Comparison of ENCODE assay signal across 10 cellular contexts in genomic region chr15:90592144-90592887, GRCh38.
DNase-seq lines count a peak whose midpoint lies in the region; ATAC-seq and TF ChIP-seq lines count a peak whose summit lies in the region.
"Had no signal": no experiment of that assay in that cellular context is flagged by ENCODE, and none has a peak within 500 bp of the region (broad histone marks: within the 10 kb centered on the region; RNA-seq: fewer than 3 reads in every experiment).

No MANE protein-coding gene starts in this region.

- ATAC-seq in HG02759 (IDR thresholded peaks at IDR 0.05; ENCODE audit: unreplicated experiment) = no peak
- ATAC-seq in mucosa of descending colon = no peak

- no peaks in the 10 kb centered on the region for H3K9me3 ChIP-seq in SK-N-MC (ENCODE audit: low read depth, low read length)
- no peaks in the 10 kb centered on the region for H3K9me3 ChIP-seq in fibroblast of lung (ENCODE audit: control insufficient read depth, insufficient read depth, low read depth, low read length)
- H3K9me3 ChIP-seq in mucosa of descending colon = no peaks in the 10 kb centered on the region

- H3K4me3 Mint-ChIP-seq in activated naive CD4-positive, alpha-beta T cell treated with anti-CD3 and anti-CD28 coated beads, Interleukin-2, amount 50 U/mL, for 24 hours = no peak overlapping the region
- no peak overlapping the region for H3K4me3 Mint-ChIP-seq in type B pancreatic cell
- H3K4me3 Mint-ChIP-seq: neural progenitor cell had no signal

- H3K27ac Mint-ChIP-seq in activated naive CD4-positive, alpha-beta T cell treated with anti-CD3 and anti-CD28 coated beads, Interleukin-2, amount 50 U/mL, for 24 hours = peak overlapping the region; percentile 91
- peak overlapping the region; percentile 77 for H3K27ac Mint-ChIP-seq in type B pancreatic cell
- H3K27ac Mint-ChIP-seq: neural progenitor cell had no signal

- H3K4me1 Mint-ChIP-seq in activated naive CD4-positive, alpha-beta T cell treated with anti-CD3 and anti-CD28 coated beads, Interleukin-2, amount 50 U/mL, for 24 hours = peaks cover 76% of the 10 kb centered on the region
- H3K4me1 Mint-ChIP-seq in type B pancreatic cell (ENCODE audit: unreplicated experiment) = peaks cover 16% of the 10 kb centered on the region

- TF ChIP-seq CTCF in fibroblast of lung (conservative IDR thresholded peaks at IDR 0.05 in 1 of 2, IDR thresholded peaks at IDR 0.05 in 1 of 2; ENCODE audit: low read depth in 1 of 2, low read length in 2 of 2) (no peak), type B pancreatic cell (conservative IDR thresholded peaks at IDR 0.05) (no peak), mucosa of descending colon (IDR thresholded peaks at IDR 0.05) (no peak)

- H3K4me1 ChIP-seq in fibroblast of lung (ENCODE audit: control insufficient read depth, extremely low read depth, insufficient read depth, low read length) = peaks cover 10% of the 10 kb centered on the region
- H3K4me1 ChIP-seq in mucosa of descending colon (ENCODE audit: low read depth) = peaks cover 19% of the 10 kb centered on the region
- H3K4me1 ChIP-seq: neural progenitor cell had no signal

- no peak overlapping the region for H2AFZ ChIP-seq in fibroblast of lung (ENCODE audit: low read length)
- H2AFZ ChIP-seq: neural progenitor cell had no signal

- no peak for DNase-seq in activated naive CD4-positive, alpha-beta T cell treated with Interleukin-2 at 50 U/mL for 16 hours
- DNase-seq in SK-N-MC (ENCODE audit: low read depth, low spot score) (peak; percentile 61), fibroblast of lung (ENCODE audit: low read depth in 2 of 2) (peak; percentile 81 to 90), type B pancreatic cell (ENCODE audit: extremely low spot score, unreplicated experiment) (no peak), SKM-1 (lab: John Stamatoyannopoulos, UW; ENCODE audit: unreplicated experiment) (no peak), mucosa of descending colon (no peak)
- DNase-seq: NCI-H2081 had no signal

- H3K4me3 ChIP-seq in SK-N-MC (peak overlapping the region; percentile 30; the same call in 1 of the 2 replicates), fibroblast of lung (replicated peaks in 1 of 4; ENCODE audit: control extremely low read depth in 1 of 4, insufficient read depth in 1 of 4, low read depth in 3 of 4, low read length in 4 of 4) (no peak overlapping the region), mucosa of descending colon (no peak overlapping the region)
- H3K4me3 ChIP-seq: neural progenitor cell had no signal

- H3K27ac ChIP-seq in SK-N-MC = peak overlapping the region; percentile 94
- H3K27ac ChIP-seq in fibroblast of lung (ENCODE audit: insufficient read depth, low read length) = peak overlapping the region; percentile 40
- H3K27ac ChIP-seq: neural progenitor cell had no signal

- H3K4me2 ChIP-seq in fibroblast of lung (ENCODE audit: extremely low read depth, insufficient read depth, low read length) = no peak overlapping the region
- H3K4me2 ChIP-seq: neural progenitor cell had no signal

- H3K9ac ChIP-seq in SK-N-MC (ENCODE audit: insufficient read length) (peak overlapping the region; percentile 19), fibroblast of lung (ENCODE audit: insufficient read depth, low read length) (no peak overlapping the region)
- H3K9ac ChIP-seq: neural progenitor cell had no signal

- peaks cover 2% of the 10 kb centered on the region for H3K79me2 ChIP-seq in fibroblast of lung (ENCODE audit: control insufficient read depth, insufficient read depth, low read length)

- H3K9me3 Mint-ChIP-seq in activated naive CD4-positive, alpha-beta T cell treated with anti-CD3 and anti-CD28 coated beads, Interleukin-2, amount 50 U/mL, for 24 hours = peaks cover 4% of the 10 kb centered on the region
- H3K9me3 Mint-ChIP-seq in type B pancreatic cell = no peaks in the 10 kb centered on the region
- H3K9me3 Mint-ChIP-seq: neural progenitor cell had no signal

- no peaks in the 10 kb centered on the region for H3K36me3 ChIP-seq in SK-N-MC (ENCODE audit: insufficient read depth, low read length)
- H3K36me3 ChIP-seq in fibroblast of lung (ENCODE audit: control insufficient read depth, insufficient read depth, low read length) = no peaks in the 10 kb centered on the region
- H3K36me3 ChIP-seq in mucosa of descending colon (ENCODE audit: low read depth) = no peaks in the 10 kb centered on the region
- H3K36me3 ChIP-seq: neural progenitor cell had no signal

- no peaks in the 10 kb centered on the region for H4K20me1 ChIP-seq in fibroblast of lung (ENCODE audit: control insufficient read depth, extremely low read depth, insufficient read depth, low read length)

- intact Hi-C loops in mucosa of descending colon (cut with DNase I, micrococcal nuclease) = no loop called here

- peaks cover 10% of the 10 kb centered on the region for H3K36me3 Mint-ChIP-seq in activated naive CD4-positive, alpha-beta T cell treated with anti-CD3 and anti-CD28 coated beads, Interleukin-2, amount 50 U/mL, for 24 hours
- H3K36me3 Mint-ChIP-seq in type B pancreatic cell = peaks cover 14% of the 10 kb centered on the region

- no peaks in the 10 kb centered on the region for H3K27me3 Mint-ChIP-seq in activated naive CD4-positive, alpha-beta T cell treated with anti-CD3 and anti-CD28 coated beads, Interleukin-2, amount 50 U/mL, for 24 hours
- no peaks in the 10 kb centered on the region for H3K27me3 Mint-ChIP-seq in type B pancreatic cell

- H3K27me3 ChIP-seq in fibroblast of lung (ENCODE audit: control insufficient read depth, insufficient read depth, low read length) = no peaks in the 10 kb centered on the region
- H3K27me3 ChIP-seq: neural progenitor cell had no signal

Comparison
In these comparisons a context has a peak if more than half of its experiments do, and no peak if none do; other contexts are left out.
1. DNase-seq: peak in SK-N-MC (single experiment) and fibroblast of lung (2 of 2); none in activated naive CD4-positive, alpha-beta T cell treated with Interleukin-2 at 50 U/mL for 16 hours (single experiment), type B pancreatic cell (single experiment), SKM-1 (single experiment) and mucosa of descending colon (0 of 3).